ENCODE assay signal across 10 cellular contexts in genomic region chr5:123814796-123815479, GRCh38.
A peak's percentile ranks its signal among the peaks of the same experiment; 100 is the strongest.
DNase-seq lines count a peak whose midpoint lies in the region; ATAC-seq and TF ChIP-seq lines count a peak whose summit lies in the region.
"Had no signal": no experiment of that assay in that cellular context is flagged by ENCODE, and none has a peak within 500 bp of the region (broad histone marks: within the 10 kb centered on the region; RNA-seq: fewer than 3 reads in every experiment).

No MANE protein-coding gene starts in this region.

- H3K27me3 Mint-ChIP-seq in mesothelial cell of epicardium (ENCODE audit: low read depth) = no peaks in the 10 kb centered on the region
- H3K27me3 Mint-ChIP-seq: central memory CD8-positive, alpha-beta T cell had no signal

- peak overlapping the region; percentile 56; the same call in 1 of the 2 replicates for H3K4me2 ChIP-seq in OCI-LY3 (ENCODE audit: low read length)

- peak overlapping the region; percentile 86 for H3K27ac Mint-ChIP-seq in mesothelial cell of epicardium
- H3K27ac Mint-ChIP-seq: CD8-positive, alpha-beta T cell had no signal

- H3K9me3 ChIP-seq in OCI-LY3 (ENCODE audit: insufficient read depth, low read length) = no peaks in the 10 kb centered on the region
- no peaks in the 10 kb centered on the region for H3K9me3 ChIP-seq in endocrine pancreas (ENCODE audit: control insufficient read depth, low read length)

- TF ChIP-seq CTCF in OCI-LY3 (IDR thresholded peaks at IDR 0.05; ENCODE audit: low read depth, low read length) (no peak), mesothelial cell of epicardium (IDR thresholded peaks at IDR 0.05; ENCODE audit: unreplicated experiment) (no peak)

- H3K9ac ChIP-seq in OCI-LY3 (ENCODE audit: low read length) = no peak overlapping the region
- H3K9ac ChIP-seq in endocrine pancreas (ENCODE audit: control insufficient read depth, insufficient read depth, low read length) = no peak overlapping the region

- H3K9me3 Mint-ChIP-seq in mesothelial cell of epicardium = no peaks in the 10 kb centered on the region
- H3K9me3 Mint-ChIP-seq: CD8-positive, alpha-beta T cell had no signal

- H3K79me2 ChIP-seq in OCI-LY3 (ENCODE audit: low read length) = no peaks in the 10 kb centered on the region

- H3K4me1 ChIP-seq in OCI-LY3 (ENCODE audit: low read length) (peaks cover 11% of the 10 kb centered on the region), endocrine pancreas (ENCODE audit: control insufficient read depth, insufficient read depth, low read length) (peaks cover 8% of the 10 kb centered on the region)

- DNase-seq in EH (ENCODE audit: low read depth) (peak; percentile 68), mesothelial cell of epicardium (ENCODE audit: low spot score in 2 of 2, unreplicated experiment in 2 of 2) (no peak), NCI-H2081 treated with DMSO at 0.1 percent for 48 hours (lab: John Stamatoyannopoulos, UW) (no peak), HCEC 1CT (no peak)
- no peak for DNase-seq in stimulated activated CD4-positive, alpha-beta T cell treated with anti-CD3 and anti-CD28 coated beads, Interleukin-2, amount 100 ng/mL, for 24 hours
- DNase-seq: CD8-positive, alpha-beta T cell had no signal

- no peak overlapping the region for H2AFZ ChIP-seq in OCI-LY3 (ENCODE audit: low read depth, low read length)

- H3K36me3 ChIP-seq in OCI-LY3 (replicated peaks; ENCODE audit: low read depth, low read length) = no peaks in the 10 kb centered on the region
- no peaks in the 10 kb centered on the region for H3K36me3 ChIP-seq in endocrine pancreas (ENCODE audit: control insufficient read depth, insufficient read depth, low read length)

- H3K27me3 ChIP-seq in OCI-LY3 (ENCODE audit: low read depth, low read length) (no peaks in the 10 kb centered on the region), endocrine pancreas (ENCODE audit: control insufficient read depth, insufficient read depth, low read length) (no peaks in the 10 kb centered on the region)

- no peak overlapping the region for H3K4me3 Mint-ChIP-seq in mesothelial cell of epicardium
- H3K4me3 Mint-ChIP-seq: CD8-positive, alpha-beta T cell; central memory CD8-positive, alpha-beta T cell had no signal

- ATAC-seq in GM21526 (IDR thresholded peaks at IDR 0.05; ENCODE audit: low FRiP score, unreplicated experiment) = no peak
- ATAC-seq: CD8-positive, alpha-beta T cell had no signal

- no peak overlapping the region for H3K27ac ChIP-seq in OCI-LY3 (ENCODE audit: low read length)

- H3K4me1 Mint-ChIP-seq in mesothelial cell of epicardium = peaks cover 50% of the 10 kb centered on the region
- H3K4me1 Mint-ChIP-seq: central memory CD8-positive, alpha-beta T cell had no signal

- H3K36me3 Mint-ChIP-seq in mesothelial cell of epicardium = no peaks in the 10 kb centered on the region
- H3K36me3 Mint-ChIP-seq: CD8-positive, alpha-beta T cell had no signal

- no peaks in the 10 kb centered on the region for H4K20me1 ChIP-seq in OCI-LY3 (ENCODE audit: insufficient read depth, low read length)

- no peak overlapping the region for H3K4me3 ChIP-seq in OCI-LY3 (ENCODE audit: low read length)
- peak overlapping the region; percentile 58 for H3K4me3 ChIP-seq in endocrine pancreas (ENCODE audit: control insufficient read depth, insufficient read depth, low read length)
